8 cellular contexts compared by ENCODE assay signal in genomic region chr7:113421696-113422330, GRCh38.
DNase-seq lines count a peak whose midpoint lies in the region; ATAC-seq and TF ChIP-seq lines count a peak whose summit lies in the region.

No MANE protein-coding gene starts in this region.

- no peaks in the 10 kb centered on the region for H3K36me3 ChIP-seq in lower lobe of right lung

- TF ChIP-seq CTCF in lower lobe of right lung (IDR thresholded peaks at IDR 0.05) = peak; percentile 74

- H3K4me3 ChIP-seq in lower lobe of right lung = no peak overlapping the region

- DNase-seq in CMK (ENCODE audit: low read depth) (peak; percentile 60), NCI-H748 (lab: John Stamatoyannopoulos, UW; ENCODE audit: unreplicated experiment) (peak; percentile 94), dermis microvascular lymphatic vessel endothelial cell (ENCODE audit: low read depth in 2 of 2) (peak; percentile 73 to 80), lower lobe of right lung (peak; percentile 67)
- peak; percentile 40 to 77 for DNase-seq in activated CD4-positive, alpha-beta T cell treated with anti-CD3 and anti-CD28 coated beads, Interleukin-2, amount 50 U/mL, for 24 hours (ENCODE audit: low read depth in 1 of 2, low spot score in 1 of 2)
- peak; percentile 32 for DNase-seq in stimulated activated CD8-positive, alpha-beta memory T cell treated with anti-CD3 and anti-CD28 coated beads, Interleukin-12 subunit alpha, Interleukin-12 subunit beta, amount 100 ng/mL, for 24 hours (ENCODE audit: extremely low read depth)

- no peaks in the 10 kb centered on the region for H3K4me1 ChIP-seq in lower lobe of right lung

- intact Hi-C loops in lower lobe of right lung (cut with DNase I) = loop anchor here (5.0 to 10.0 kb wide), 2 partner anchors 407 to 870 kb away; no protein-coding TSS in a partner anchor

- no peaks in the 10 kb centered on the region for H3K27me3 ChIP-seq in lower lobe of right lung (ENCODE audit: low read depth)

- ATAC-seq in GM19467 (IDR thresholded peaks at IDR 0.05; ENCODE audit: unreplicated experiment) (peak; percentile 100), HG03558 (IDR thresholded peaks at IDR 0.05; ENCODE audit: extremely low read depth, unreplicated experiment) (peak; percentile 96), lower lobe of right lung (peak; percentile 91 to 95)

- H3K9me3 ChIP-seq in lower lobe of right lung = no peaks in the 10 kb centered on the region

- no peak overlapping the region for H3K27ac ChIP-seq in lower lobe of right lung

Comparison
In these comparisons a context has a peak if more than half of its experiments do, and no peak if none do; other contexts are left out.
1. DNase-seq: peak in every context shown above with its lines; median percentile 94 in NCI-H748; 76 in dermis microvascular lymphatic vessel endothelial cell; 67 in lower lobe of right lung; 60 in CMK; 58 in activated CD4-positive, alpha-beta T cell treated with anti-CD3 and anti-CD28 coated beads, Interleukin-2, amount 50 U/mL, for 24 hours; 32 in stimulated activated CD8-positive, alpha-beta memory T cell treated with anti-CD3 and anti-CD28 coated beads, Interleukin-12 subunit alpha, Interleukin-12 subunit beta, amount 100 ng/mL, for 24 hours.